Comparison of ENCODE assay signal across 1 cellular context in genomic region chr19:10363789-10364281, GRCh38.
A peak's percentile ranks its signal among the peaks of the same experiment; 100 is the strongest.
TF ChIP-seq lines count a peak whose summit lies in the region.

No MANE protein-coding gene starts in this region.

TF ChIP-seq in HEK293, 187 proteins besides CTCF, POLR2A, EP300 and RAD21 (continued from another document and continues in another):
- TF ChIP-seq HIC1 (tag by site-specific recombination; IDR thresholded peaks at IDR 0.05): peak; percentile 86
- TF ChIP-seq ZNF366 (tag by site-specific recombination; conservative IDR thresholded peaks at IDR 0.05): peak; percentile 33; the same call in 1 of the 2 replicates
- TF ChIP-seq ZNF248 (tag by site-specific recombination; IDR thresholded peaks at IDR 0.05): no peak
- no peak for TF ChIP-seq ZNF837 (tag by site-specific recombination; IDR thresholded peaks at IDR 0.05)
- TF ChIP-seq SP3 (tag by site-specific recombination; IDR thresholded peaks at IDR 0.05): no peak
- TF ChIP-seq ZNF391 (tag by site-specific recombination; IDR thresholded peaks at IDR 0.05; ENCODE audit: borderline replicate concordance, low read depth): no peak
- TF ChIP-seq KLF8 (tag by site-specific recombination; IDR thresholded peaks at IDR 0.05): no peak
- no peak for TF ChIP-seq ZNF571 (tag by site-specific recombination; IDR thresholded peaks at IDR 0.05)
- no peak for TF ChIP-seq ZNF214 (tag by site-specific recombination; IDR thresholded peaks at IDR 0.05; ENCODE audit: borderline replicate concordance)
- no peak for TF ChIP-seq KLF16 (tag by site-specific recombination; IDR thresholded peaks at IDR 0.05)
- TF ChIP-seq PRDM4 (tag by site-specific recombination; IDR thresholded peaks at IDR 0.05): no peak
- TF ChIP-seq ZNF302 (tag by site-specific recombination; IDR thresholded peaks at IDR 0.05; ENCODE audit: low read depth): no peak
- no peak for TF ChIP-seq SALL2 (tag by site-specific recombination; IDR thresholded peaks at IDR 0.05; ENCODE audit: borderline replicate concordance)
- no peak for TF ChIP-seq ZNF473 (tag by site-specific recombination; IDR thresholded peaks at IDR 0.05)
- peak; percentile 74 for TF ChIP-seq ZEB2 (tag by site-specific recombination; IDR thresholded peaks at IDR 0.05)
- TF ChIP-seq ZNF140 (tag by site-specific recombination; IDR thresholded peaks at IDR 0.05): no peak
- TF ChIP-seq ZNF560 (tag by site-specific recombination; IDR thresholded peaks at IDR 0.05; ENCODE audit: borderline replicate concordance): no peak
- no peak for TF ChIP-seq ZNF645 (tag by site-specific recombination; IDR thresholded peaks at IDR 0.05)
- no peak for TF ChIP-seq ZNF26 (tag by site-specific recombination; IDR thresholded peaks at IDR 0.05)
- no peak for TF ChIP-seq ZNF521 (tag by site-specific recombination; IDR thresholded peaks at IDR 0.05)
- TF ChIP-seq SP2 (tag by site-specific recombination; IDR thresholded peaks at IDR 0.05): 0 out of 2 replicates have a peak, but pooled peaks have one; percentile 15
- TF ChIP-seq ZNF223 (tag by site-specific recombination; IDR thresholded peaks at IDR 0.05): no peak
- no peak for TF ChIP-seq ZNF626 (tag by site-specific recombination; IDR thresholded peaks at IDR 0.05)
- TF ChIP-seq ZNF596 (tag by site-specific recombination; IDR thresholded peaks at IDR 0.05): no peak
- TF ChIP-seq TCF7L2 (IDR thresholded peaks at IDR 0.05; ENCODE audit: borderline replicate concordance, low read depth, low read length): no peak
- TF ChIP-seq ZNF155 (tag by site-specific recombination; IDR thresholded peaks at IDR 0.05): no peak
- peak; percentile 47; the same call in 1 of the 2 replicates for TF ChIP-seq ATF2 (tag by site-specific recombination; IDR thresholded peaks at IDR 0.05; ENCODE audit: low read depth)
- TF ChIP-seq ZNF548 (tag by site-specific recombination; IDR thresholded peaks at IDR 0.05): no peak
- TF ChIP-seq ZNF2 (tag by site-specific recombination; IDR thresholded peaks at IDR 0.05): no peak
- TF ChIP-seq OVOL3 (tag by site-specific recombination; IDR thresholded peaks at IDR 0.05): no peak
- no peak for TF ChIP-seq ZNF544 (tag by site-specific recombination; IDR thresholded peaks at IDR 0.05)
- TF ChIP-seq KLF9 (tag by site-specific recombination; IDR thresholded peaks at IDR 0.05; ENCODE audit: low read depth): no peak
- TF ChIP-seq ZNF76 (tag by site-specific recombination; IDR thresholded peaks at IDR 0.05; ENCODE audit: borderline replicate concordance, low read depth): no peak
- TF ChIP-seq GLI4 (tag by site-specific recombination; IDR thresholded peaks at IDR 0.05): no peak
- TF ChIP-seq IKZF3 (tag by site-specific recombination; IDR thresholded peaks at IDR 0.05): no peak
- no peak for TF ChIP-seq ZNF677 (tag by site-specific recombination; IDR thresholded peaks at IDR 0.05)
- no peak for TF ChIP-seq ZNF274 (IDR thresholded peaks at IDR 0.05; ENCODE audit: low read length)
- TF ChIP-seq ZNF274 (tag by site-specific recombination; IDR thresholded peaks at IDR 0.05; ENCODE audit: borderline replicate concordance): no peak
- TF ChIP-seq ZNF658 (tag by site-specific recombination; IDR thresholded peaks at IDR 0.05): no peak
- TF ChIP-seq MZF1 (tag by site-specific recombination; IDR thresholded peaks at IDR 0.05; ENCODE audit: borderline replicate concordance): no peak
- TF ChIP-seq ZNF350 (tag by site-specific recombination; IDR thresholded peaks at IDR 0.05): no peak
- TF ChIP-seq, protein P1, sequence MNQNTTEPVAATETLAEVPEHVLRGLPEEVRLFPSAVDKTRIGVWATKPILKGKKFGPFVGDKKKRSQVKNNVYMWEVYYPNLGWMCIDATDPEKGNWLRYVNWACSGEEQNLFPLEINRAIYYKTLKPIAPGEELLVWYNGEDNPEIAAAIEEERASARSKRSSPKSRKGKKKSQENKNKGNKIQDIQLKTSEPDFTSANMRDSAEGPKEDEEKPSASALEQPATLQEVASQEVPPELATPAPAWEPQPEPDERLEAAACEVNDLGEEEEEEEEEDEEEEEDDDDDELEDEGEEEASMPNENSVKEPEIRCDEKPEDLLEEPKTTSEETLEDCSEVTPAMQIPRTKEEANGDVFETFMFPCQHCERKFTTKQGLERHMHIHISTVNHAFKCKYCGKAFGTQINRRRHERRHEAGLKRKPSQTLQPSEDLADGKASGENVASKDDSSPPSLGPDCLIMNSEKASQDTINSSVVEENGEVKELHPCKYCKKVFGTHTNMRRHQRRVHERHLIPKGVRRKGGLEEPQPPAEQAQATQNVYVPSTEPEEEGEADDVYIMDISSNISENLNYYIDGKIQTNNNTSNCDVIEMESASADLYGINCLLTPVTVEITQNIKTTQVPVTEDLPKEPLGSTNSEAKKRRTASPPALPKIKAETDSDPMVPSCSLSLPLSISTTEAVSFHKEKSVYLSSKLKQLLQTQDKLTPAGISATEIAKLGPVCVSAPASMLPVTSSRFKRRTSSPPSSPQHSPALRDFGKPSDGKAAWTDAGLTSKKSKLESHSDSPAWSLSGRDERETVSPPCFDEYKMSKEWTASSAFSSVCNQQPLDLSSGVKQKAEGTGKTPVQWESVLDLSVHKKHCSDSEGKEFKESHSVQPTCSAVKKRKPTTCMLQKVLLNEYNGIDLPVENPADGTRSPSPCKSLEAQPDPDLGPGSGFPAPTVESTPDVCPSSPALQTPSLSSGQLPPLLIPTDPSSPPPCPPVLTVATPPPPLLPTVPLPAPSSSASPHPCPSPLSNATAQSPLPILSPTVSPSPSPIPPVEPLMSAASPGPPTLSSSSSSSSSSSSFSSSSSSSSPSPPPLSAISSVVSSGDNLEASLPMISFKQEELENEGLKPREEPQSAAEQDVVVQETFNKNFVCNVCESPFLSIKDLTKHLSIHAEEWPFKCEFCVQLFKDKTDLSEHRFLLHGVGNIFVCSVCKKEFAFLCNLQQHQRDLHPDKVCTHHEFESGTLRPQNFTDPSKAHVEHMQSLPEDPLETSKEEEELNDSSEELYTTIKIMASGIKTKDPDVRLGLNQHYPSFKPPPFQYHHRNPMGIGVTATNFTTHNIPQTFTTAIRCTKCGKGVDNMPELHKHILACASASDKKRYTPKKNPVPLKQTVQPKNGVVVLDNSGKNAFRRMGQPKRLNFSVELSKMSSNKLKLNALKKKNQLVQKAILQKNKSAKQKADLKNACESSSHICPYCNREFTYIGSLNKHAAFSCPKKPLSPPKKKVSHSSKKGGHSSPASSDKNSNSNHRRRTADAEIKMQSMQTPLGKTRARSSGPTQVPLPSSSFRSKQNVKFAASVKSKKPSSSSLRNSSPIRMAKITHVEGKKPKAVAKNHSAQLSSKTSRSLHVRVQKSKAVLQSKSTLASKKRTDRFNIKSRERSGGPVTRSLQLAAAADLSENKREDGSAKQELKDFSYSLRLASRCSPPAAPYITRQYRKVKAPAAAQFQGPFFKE (tag by site-specific recombination; IDR thresholded peaks at IDR 0.05; ENCODE audit: borderline replicate concordance): no peak
- no peak for TF ChIP-seq ZNF776 (tag by site-specific recombination; IDR thresholded peaks at IDR 0.05; ENCODE audit: borderline replicate concordance)
- no peak for TF ChIP-seq ZNF311 (tag by site-specific recombination; IDR thresholded peaks at IDR 0.05; ENCODE audit: borderline replicate concordance)
- TF ChIP-seq ZNF169 (tag by site-specific recombination; IDR thresholded peaks at IDR 0.05): no peak
- TF ChIP-seq ZNF394 (tag by site-specific recombination; IDR thresholded peaks at IDR 0.05; ENCODE audit: borderline replicate concordance): no peak; the same call in 1 of the 2 replicates
- TF ChIP-seq BCL6B (tag by site-specific recombination; IDR thresholded peaks at IDR 0.05): no peak
- TF ChIP-seq, protein P2, sequence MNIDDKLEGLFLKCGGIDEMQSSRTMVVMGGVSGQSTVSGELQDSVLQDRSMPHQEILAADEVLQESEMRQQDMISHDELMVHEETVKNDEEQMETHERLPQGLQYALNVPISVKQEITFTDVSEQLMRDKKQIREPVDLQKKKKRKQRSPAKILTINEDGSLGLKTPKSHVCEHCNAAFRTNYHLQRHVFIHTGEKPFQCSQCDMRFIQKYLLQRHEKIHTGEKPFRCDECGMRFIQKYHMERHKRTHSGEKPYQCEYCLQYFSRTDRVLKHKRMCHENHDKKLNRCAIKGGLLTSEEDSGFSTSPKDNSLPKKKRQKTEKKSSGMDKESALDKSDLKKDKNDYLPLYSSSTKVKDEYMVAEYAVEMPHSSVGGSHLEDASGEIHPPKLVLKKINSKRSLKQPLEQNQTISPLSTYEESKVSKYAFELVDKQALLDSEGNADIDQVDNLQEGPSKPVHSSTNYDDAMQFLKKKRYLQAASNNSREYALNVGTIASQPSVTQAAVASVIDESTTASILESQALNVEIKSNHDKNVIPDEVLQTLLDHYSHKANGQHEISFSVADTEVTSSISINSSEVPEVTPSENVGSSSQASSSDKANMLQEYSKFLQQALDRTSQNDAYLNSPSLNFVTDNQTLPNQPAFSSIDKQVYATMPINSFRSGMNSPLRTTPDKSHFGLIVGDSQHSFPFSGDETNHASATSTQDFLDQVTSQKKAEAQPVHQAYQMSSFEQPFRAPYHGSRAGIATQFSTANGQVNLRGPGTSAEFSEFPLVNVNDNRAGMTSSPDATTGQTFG (tag by site-specific recombination; IDR thresholded peaks at IDR 0.05; ENCODE audit: borderline replicate concordance): no peak
- TF ChIP-seq ZNF621 (tag by site-specific recombination; IDR thresholded peaks at IDR 0.05): no peak
